7 cellular contexts compared by ENCODE assay signal in the genomic region with DNA sequence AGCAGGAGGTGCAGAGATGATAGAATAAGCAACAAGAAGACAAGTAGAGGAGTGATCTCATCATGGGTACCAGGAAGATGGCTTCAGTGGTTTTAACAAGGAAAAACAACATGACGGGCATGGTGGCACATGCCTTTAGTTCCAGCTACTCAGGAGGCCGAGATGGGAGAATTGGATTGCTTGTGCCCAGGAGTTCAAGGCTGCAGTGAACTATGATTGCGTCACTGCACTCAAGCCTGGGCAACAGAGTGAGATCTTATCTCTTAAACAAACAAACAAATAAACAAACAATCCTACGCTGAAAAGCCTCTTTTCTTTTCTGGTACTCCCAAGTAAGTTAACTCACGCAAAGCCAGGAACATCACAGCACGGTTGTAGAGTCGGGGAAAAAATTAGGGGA.
DNase-seq lines count a peak whose midpoint lies in the region; FAIRE-seq and TF ChIP-seq lines count a peak whose summit lies in the region.
"Not testable (repeated sequence)": the region's sequence is repeated elsewhere in the genome, so short reads cannot be mapped to it uniquely, and the experiment has no call there.

No MANE protein-coding gene starts in this region.

- H3K4me3 Mint-ChIP-seq in astrocyte (ENCODE audit: unreplicated experiment); endothelial cell (ENCODE audit: unreplicated experiment): not testable (repeated sequence)

- not testable (repeated sequence) for H3K27ac Mint-ChIP-seq in astrocyte (ENCODE audit: unreplicated experiment)
- peak overlapping the region; percentile 70 for H3K27ac Mint-ChIP-seq in endothelial cell (ENCODE audit: unreplicated experiment)

- H4K20me1 ChIP-seq in astrocyte (ENCODE audit: insufficient read depth, low read length); hepatocyte (ENCODE audit: insufficient read depth, poor library complexity, severe bottlenecking); osteoblast (ENCODE audit: insufficient read depth, low read length): not testable (repeated sequence)

- H3K9me3 ChIP-seq in astrocyte (ENCODE audit: insufficient read depth, low read depth, low read length); hepatocyte (ENCODE audit: low read depth); osteoblast (ENCODE audit: low read depth, low read length): not testable (repeated sequence)

- not testable (repeated sequence) for H3K27me3 ChIP-seq in astrocyte (ENCODE audit: insufficient read depth, low read length); hepatocyte; osteoblast (ENCODE audit: insufficient read depth, low read length)

- H2AFZ ChIP-seq in astrocyte (ENCODE audit: low read depth, low read length): peak overlapping the region; percentile 0
- H2AFZ ChIP-seq in hepatocyte; osteoblast (ENCODE audit: low read length): not testable (repeated sequence)

- H3K27ac ChIP-seq in astrocyte (ENCODE audit: low read depth, low read length) (peak overlapping the region; percentile 90), hepatocyte (peak overlapping the region; percentile 66), osteoblast (ENCODE audit: low read depth, low read length) (peak overlapping the region; percentile 63)

- not testable (repeated sequence) for H3K79me2 ChIP-seq in astrocyte (ENCODE audit: insufficient read depth, low read length); hepatocyte; osteoblast (ENCODE audit: insufficient read depth, low read length)

- in situ Hi-C loops in SK-MEL-5 (cut with HindIII; ENCODE audit: low pct_unique_long_range_greater_than_20kb, low sequenced_read_pairs): not testable (repeated sequence)

- peak; percentile 68 for DNase-seq in DMS53 (lab: John Stamatoyannopoulos, UW)
- DNase-seq in HTR-8/SVneo (ENCODE audit: insufficient read length, low spot score); astrocyte (ENCODE audit: low read depth); endothelial cell (ENCODE audit: low spot score); hepatocyte (ENCODE audit: low spot score); osteoblast (ENCODE audit: insufficient read length, low spot score, missing footprints): not testable (repeated sequence)
- peak; percentile 63 for DNase-seq in SK-MEL-5 (ENCODE audit: low read depth, low spot score)

- not testable (repeated sequence) for H3K9me3 Mint-ChIP-seq in astrocyte (ENCODE audit: unreplicated experiment); endothelial cell (ENCODE audit: unreplicated experiment)

- H3K4me1 Mint-ChIP-seq in astrocyte (ENCODE audit: low read depth, unreplicated experiment): not testable (repeated sequence)
- peaks cover 25% of the 10 kb centered on the region for H3K4me1 Mint-ChIP-seq in endothelial cell (ENCODE audit: unreplicated experiment)

- 80% methylated on average over 7 of the region's 7 CpGs for WGBS in hepatocyte (ENCODE audit: low lambda C conversion rate, missing lambda C conversion rate)

- FAIRE-seq in HTR-8/SVneo (lab: Jason Lieb, UNC): peak; percentile 89
- FAIRE-seq in astrocyte (lab: Jason Lieb, UNC): peak; percentile 66

- H3K4me2 ChIP-seq in astrocyte (ENCODE audit: low read length): peak overlapping the region; percentile 67
- not testable (repeated sequence) for H3K4me2 ChIP-seq in hepatocyte; osteoblast (ENCODE audit: insufficient read depth, low read length)

- not testable (repeated sequence) for H3K36me3 ChIP-seq in astrocyte (ENCODE audit: insufficient read depth, low read length); hepatocyte (replicated peaks; ENCODE audit: insufficient read depth, low read depth); osteoblast (ENCODE audit: insufficient read depth, low read length)

- not testable (repeated sequence) for H3K4me1 ChIP-seq in astrocyte (ENCODE audit: insufficient read depth, low read length); hepatocyte (ENCODE audit: insufficient read depth); osteoblast (ENCODE audit: insufficient read depth, low read length)

- not testable (repeated sequence) for H3K27me3 Mint-ChIP-seq in astrocyte (ENCODE audit: low read depth, unreplicated experiment); endothelial cell (ENCODE audit: unreplicated experiment)

- not testable (repeated sequence) for TF ChIP-seq CTCF in astrocyte (IDR thresholded peaks at IDR 0.05; ENCODE audit: insufficient read depth, low read depth, low read length); endothelial cell (IDR thresholded peaks at IDR 0.05; ENCODE audit: unreplicated experiment); hepatocyte (IDR thresholded peaks at IDR 0.05; ENCODE audit: poor library complexity); osteoblast (IDR thresholded peaks at IDR 0.05; ENCODE audit: extremely low read depth, low read depth, low read length)

- not testable (repeated sequence) for H3K36me3 Mint-ChIP-seq in astrocyte (ENCODE audit: low read depth, unreplicated experiment); endothelial cell (ENCODE audit: low read depth, unreplicated experiment)

- H3K9me2 ChIP-seq in hepatocyte (replicated peaks; ENCODE audit: insufficient read depth): not testable (repeated sequence)

- H3K4me3 ChIP-seq in astrocyte (ENCODE audit: insufficient read depth, low read depth, low read length); hepatocyte; osteoblast (ENCODE audit: insufficient read depth, low read length): not testable (repeated sequence)

- H3K9ac ChIP-seq in astrocyte (ENCODE audit: low read length): peak overlapping the region; percentile 68
